20 cellular contexts compared by ENCODE assay signal in the genomic region with DNA sequence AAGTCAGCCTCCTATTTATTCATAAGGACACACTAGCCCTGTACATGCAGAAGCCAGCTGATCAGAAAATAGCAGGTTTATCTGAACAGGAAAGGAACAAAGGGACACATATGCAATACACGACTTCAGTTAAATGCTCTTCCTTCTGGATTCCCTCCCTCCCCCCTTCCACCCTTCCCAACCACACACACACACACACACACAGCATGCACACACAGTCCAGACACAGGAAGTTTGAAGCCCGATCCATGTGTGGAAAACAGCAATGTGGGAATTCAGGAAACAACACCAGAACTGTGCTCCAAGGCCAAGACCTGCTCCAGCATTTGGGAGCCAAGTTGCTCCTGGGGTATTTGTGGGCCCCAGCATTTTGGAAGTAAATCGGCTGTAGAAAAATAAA. TPM values are rescaled to one million over a fixed set of nuclear protein-coding genes. Genes with fewer than 3 reads are reported as not detected.
DNase-seq lines count a peak whose midpoint lies in the region; ATAC-seq and TF ChIP-seq lines count a peak whose summit lies in the region.
"Had no signal": no experiment of that assay in that cellular context is flagged by ENCODE, and none has a peak within 500 bp of the region (broad histone marks: within the 10 kb centered on the region; RNA-seq: fewer than 3 reads in every experiment).

No MANE protein-coding gene starts in this region.

- no peaks in the 10 kb centered on the region for H3K36me3 ChIP-seq in neuronal stem cell (replicated peaks in 1 of 2; ENCODE audit: control insufficient read depth in 2 of 2, insufficient read depth in 2 of 2, low read length in 2 of 2)
- H3K36me3 ChIP-seq: SJSA1 had no signal

- no peak overlapping the region for H4K91ac ChIP-seq in neuronal stem cell (ENCODE audit: low read depth, low read length, poor library complexity)

- no peak overlapping the region for H2BK5ac ChIP-seq in neuronal stem cell (ENCODE audit: low read length)

- H3K9me3 ChIP-seq in neuronal stem cell (replicated peaks in 1 of 2; ENCODE audit: control insufficient read depth in 2 of 2, insufficient read depth in 1 of 2, low read depth in 1 of 2, low read length in 2 of 2): no peaks in the 10 kb centered on the region
- H3K9me3 ChIP-seq: A549, SJSA1 had no signal

- H3K9ac ChIP-seq in neuronal stem cell (ENCODE audit: low read depth, low read length, poor library complexity): no peak overlapping the region

- intact Hi-C loops in left colon (cut with DNase I, micrococcal nuclease): no loop called here

- H3K27ac ChIP-seq in neuronal stem cell (replicated peaks; ENCODE audit: low read length): no peak overlapping the region
- H3K27ac ChIP-seq: A549, SJSA1 had no signal

- WGBS in neuronal stem cell (ENCODE audit: extremely low coverage in 2 of 2, insufficient read length in 2 of 2, insufficient replicate concordance in 1 of 2), 2 donors: no CpG with 5 or more reads among the region's 3 CpGs

- H3K79me1 ChIP-seq in neuronal stem cell (ENCODE audit: low read depth, low read length): no peaks in the 10 kb centered on the region

- H2BK12ac ChIP-seq in neuronal stem cell (ENCODE audit: low read length): no peak overlapping the region

- H3K4ac ChIP-seq in neuronal stem cell (ENCODE audit: low read length): no peak overlapping the region

- DNase-seq in AG10803 (ENCODE audit: low read depth) (peak; percentile 33), left colon (peak; percentile 31 to 33), neuronal stem cell (ENCODE audit: low spot score) (no peak), NCI-H187 treated with DMSO at 0.1 percent for 48 hours (lab: John Stamatoyannopoulos, UW) (no peak), GM20000 (ENCODE audit: low spot score) (no peak), AML-193 (lab: John Stamatoyannopoulos, UW) (no peak)
- DNase-seq: CD4-positive, CD25-positive, alpha-beta regulatory T cell; DMS79 treated with DMSO at 0.1 percent for 48 hours; Karpas-422; MM.1S; NCI-H1436; NCI-H2081 treated with DMSO at 0.1 percent for 48 hours; NCI-H2227 treated with DMSO at 0.1 percent for 48 hours; NCI-H526; RPMI8226 had no signal

- ATAC-seq in left colon (peak; percentile 58), HG02870 (IDR thresholded peaks at IDR 0.05; ENCODE audit: unreplicated experiment) (no peak)
- ATAC-seq: A549, GM23338 had no signal

- no peak overlapping the region for H2BK15ac ChIP-seq in neuronal stem cell (ENCODE audit: low read length)

- H3K14ac ChIP-seq in neuronal stem cell (ENCODE audit: low read length): no peak overlapping the region

- no peaks in the 10 kb centered on the region for H3K27me3 ChIP-seq in neuronal stem cell (ENCODE audit: control insufficient read depth in 3 of 3, insufficient read depth in 3 of 3, low read depth in 1 of 3, low read length in 3 of 3)
- H3K27me3 ChIP-seq: SJSA1 had no signal

- H3K4me2 ChIP-seq in neuronal stem cell (ENCODE audit: insufficient read depth, low read length, poor library complexity, severe bottlenecking): no peak overlapping the region
- H3K4me2 ChIP-seq: A549, GM23338 had no signal

- no peak for TF ChIP-seq CTCF in AG10803 (conservative IDR thresholded peaks at IDR 0.05; ENCODE audit: low read length)
- no peak for TF ChIP-seq CTCF in GM20000 (IDR thresholded peaks at IDR 0.05; ENCODE audit: extremely low read depth, missing control alignments)

- H2AFZ ChIP-seq in neuronal stem cell (ENCODE audit: low read length): peak overlapping the region; percentile 59
- H2AFZ ChIP-seq: GM23338 had no signal

- no peak overlapping the region for H3K4me3 ChIP-seq in AG10803 (ENCODE audit: low read length)
- H3K4me3 ChIP-seq in neuronal stem cell (ENCODE audit: low read length in 2 of 2): no peak overlapping the region
- H3K4me3 ChIP-seq: A549, GM23338, SJSA1 had no signal

- no peak overlapping the region for H2BK120ac ChIP-seq in neuronal stem cell (ENCODE audit: low read depth, low read length)

- peaks cover 4% of the 10 kb centered on the region in 2 donors for H3K4me1 ChIP-seq in neuronal stem cell (ENCODE audit: control insufficient read depth in 2 of 2, insufficient read depth in 1 of 2, low read depth in 1 of 2, low read length in 2 of 2)
- H3K4me1 ChIP-seq: A549, SJSA1 had no signal

- H4K8ac ChIP-seq in neuronal stem cell (ENCODE audit: low read depth, low read length): no peak overlapping the region

- no peak overlapping the region for H2AK5ac ChIP-seq in neuronal stem cell (ENCODE audit: low read depth, low read length)

- H3K18ac ChIP-seq in neuronal stem cell (ENCODE audit: low read length): no peak overlapping the region

- no peak overlapping the region for H3K23ac ChIP-seq in neuronal stem cell (ENCODE audit: low read depth, low read length, poor library complexity)

TF ChIP-seq in PFSK-1, 5 proteins besides CTCF, POLR2A, EP300 and RAD21:
- TF ChIP-seq TAF1 (IDR thresholded peaks at IDR 0.05; ENCODE audit: borderline replicate concordance, insufficient read depth, low read length): no peak
- TF ChIP-seq SIN3A (IDR thresholded peaks at IDR 0.05; ENCODE audit: borderline replicate concordance, insufficient read depth, low read length): peak; percentile 75; the same call in 1 of the 2 replicates
- TF ChIP-seq REST (IDR thresholded peaks at IDR 0.05; ENCODE audit: insufficient read depth in 1 of 2, low read depth in 2 of 2, low read length in 2 of 2): peak in 1 of 2 experiments; percentile 55; a peak in 1 of 4 replicates

RNA-seq across cellular contexts. Expression of gene AMOT, which starts 5.5 kb away (rescaled TPM):
- polyA plus RNA-seq in PFSK-1 (2012; ENCODE audit: insufficient read length, low read depth): 17.7 TPM
- total RNA-seq in left colon: 10 to 100 TPM; 16.1 to 22.3 TPM
- 3.0 TPM for polyA plus RNA-seq in neuronal stem cell (2013, experiment 1 of 2)
- polyA plus RNA-seq in neuronal stem cell (2013, experiment 2 of 2): 3.3 TPM

Comparison
In these comparisons a context has a peak if more than half of its experiments do, and no peak if none do; other contexts are left out.
1. DNase-seq: peak in AG10803 (single experiment) and left colon (2 of 2); none in neuronal stem cell (single experiment), NCI-H187 treated with DMSO at 0.1 percent for 48 hours (single experiment), GM20000 (single experiment) and AML-193 (0 of 2).